In genomic region chr12:9736931-9737705, GRCh38 we compare ENCODE assay signal across 11 cellular contexts. TPM values are rescaled to one million over a fixed set of nuclear protein-coding genes. Genes with fewer than 3 reads are reported as not detected.
DNase-seq lines count a peak whose midpoint lies in the region; ATAC-seq and TF ChIP-seq lines count a peak whose summit lies in the region.
"Had no signal": no experiment of that assay in that cellular context is flagged by ENCODE, and none has a peak within 500 bp of the region (broad histone marks: within the 10 kb centered on the region; RNA-seq: fewer than 3 reads in every experiment).

No MANE protein-coding gene starts in this region.

- H3K4me3 Mint-ChIP-seq in IgD-negative memory B cell = peak overlapping the region; percentile 38 to 85 (median 70)
- H3K4me3 Mint-ChIP-seq in stimulated activated memory B cell treated with anti-CD40 and anti-IgM and Interleukin-4, amounts not matched to agents 10 μg/mL and 1 μg/mL and 100 μg/mL, for 72 hours = peak overlapping the region; percentile 63
- H3K4me3 Mint-ChIP-seq: WTC11 had no signal

- CTCF ChIA-PET in A673 (lab: Charles Lee) = no interaction called here

- no peaks in the 10 kb centered on the region for H3K36me3 ChIP-seq in esophagus squamous epithelium
- H3K36me3 ChIP-seq in A673 (ENCODE audit: insufficient read depth, low read length, poor library complexity, severe bottlenecking) = no peaks in the 10 kb centered on the region
- H3K36me3 ChIP-seq: breast epithelium had no signal

- H3K4me1 ChIP-seq in esophagus squamous epithelium (peaks cover 0 to 31% (median 0%) of the 10 kb centered on the region in 3 donors), A673 (ENCODE audit: insufficient read depth, low read length, poor library complexity, severe bottlenecking) (no peaks in the 10 kb centered on the region)
- H3K4me1 ChIP-seq: breast epithelium had no signal

- H3K27me3 ChIP-seq in esophagus squamous epithelium = no peaks in the 10 kb centered on the region
- peaks cover 7% of the 10 kb centered on the region for H3K27me3 ChIP-seq in A673 (replicated peaks; ENCODE audit: insufficient read depth, low read depth, low read length, poor library complexity)
- H3K27me3 ChIP-seq: breast epithelium had no signal

- no peaks in the 10 kb centered on the region for H3K36me3 Mint-ChIP-seq in IgD-negative memory B cell
- H3K36me3 Mint-ChIP-seq in stimulated activated memory B cell treated with anti-CD40 and anti-IgM and Interleukin-4, amounts not matched to agents 10 μg/mL and 1 μg/mL and 100 μg/mL, for 72 hours = peaks cover 12% of the 10 kb centered on the region
- H3K36me3 Mint-ChIP-seq: WTC11 had no signal

- BruUV-seq in A673 (replicated peaks; lab: Mats Ljungman, UMichigan) = no TSS peak

- peak; percentile 58 for DNase-seq in SIG-M5 (lab: John Stamatoyannopoulos, UW)
- no peak for DNase-seq in esophagus squamous epithelium (lab: John Stamatoyannopoulos, UW)
- DNase-seq in A673 (ENCODE audit: low spot score) = no peak
- no peak for DNase-seq in NCI-H69 (lab: John Stamatoyannopoulos, UW)
- DNase-seq: stimulated activated CD8-positive, alpha-beta memory T cell treated with anti-CD3 and anti-CD28 coated beads, Interleukin-4, amount 100 ng/mL, for 48 hours had no signal

- H3K4me1 Mint-ChIP-seq in IgD-negative memory B cell = peaks cover 43 to 52% (median 48%) of the 10 kb centered on the region in 3 donors
- peaks cover 57% of the 10 kb centered on the region for H3K4me1 Mint-ChIP-seq in stimulated activated memory B cell treated with anti-CD40 and anti-IgM and Interleukin-4, amounts not matched to agents 10 μg/mL and 1 μg/mL and 100 μg/mL, for 72 hours

- ATAC-seq in stimulated activated memory B cell treated with anti-CD40 and anti-IgM and Interleukin-4, amounts not matched to agents 10 μg/mL and 1 μg/mL and 100 μg/mL, for 72 hours = peak; percentile 58
- no peak for ATAC-seq in HG03457 (IDR thresholded peaks at IDR 0.05; ENCODE audit: unreplicated experiment)
- ATAC-seq: WTC11 had no signal

- H3K4me3 ChIP-seq in esophagus squamous epithelium = no peak overlapping the region
- no peak overlapping the region for H3K4me3 ChIP-seq in A673 (ENCODE audit: low read depth, low read length, poor library complexity, severe bottlenecking)
- H3K4me3 ChIP-seq: breast epithelium had no signal

- TF ChIP-seq POLR2A in esophagus squamous epithelium (IDR thresholded peaks at IDR 0.05) = no peak

- TF ChIP-seq CTCF in esophagus squamous epithelium (IDR thresholded peaks at IDR 0.05) (no peak), A673 (conservative IDR thresholded peaks at IDR 0.05; ENCODE audit: low read depth, low read length) (no peak)

- WGBS in esophagus squamous epithelium, 2 donors = 40 to 49% methylated on average over 3 of the region's 3 CpGs

- intact Hi-C loops in esophagus squamous epithelium (cut with DNase I) (no loop called here), A673 (cut with micrococcal nuclease; ENCODE audit: unreplicated experiment) (no loop called here)

- H3K27me3 Mint-ChIP-seq in IgD-negative memory B cell = no peaks in the 10 kb centered on the region
- H3K27me3 Mint-ChIP-seq in stimulated activated memory B cell treated with anti-CD40 and anti-IgM and Interleukin-4, amounts not matched to agents 10 μg/mL and 1 μg/mL and 100 μg/mL, for 72 hours = no peaks in the 10 kb centered on the region

- H3K9me3 Mint-ChIP-seq in IgD-negative memory B cell = peaks cover 0 to 3% (median 2%) of the 10 kb centered on the region in 3 donors
- H3K9me3 Mint-ChIP-seq in stimulated activated memory B cell treated with anti-CD40 and anti-IgM and Interleukin-4, amounts not matched to agents 10 μg/mL and 1 μg/mL and 100 μg/mL, for 72 hours = peaks cover 4% of the 10 kb centered on the region

- POLR2A ChIA-PET in A673 (lab: Charles Lee; ENCODE audit: low non-redundant PET) = no interaction called here

- peak overlapping the region; percentile 40 to 92 (median 47) for H3K27ac Mint-ChIP-seq in IgD-negative memory B cell
- H3K27ac Mint-ChIP-seq in stimulated activated memory B cell treated with anti-CD40 and anti-IgM and Interleukin-4, amounts not matched to agents 10 μg/mL and 1 μg/mL and 100 μg/mL, for 72 hours = peak overlapping the region; percentile 91
- H3K27ac Mint-ChIP-seq: WTC11 had no signal

- H3K9me3 ChIP-seq in esophagus squamous epithelium (no peaks in the 10 kb centered on the region), A673 (ENCODE audit: low read depth, low read length, poor library complexity, severe bottlenecking) (no peaks in the 10 kb centered on the region)
- H3K9me3 ChIP-seq: breast epithelium had no signal

- H3K27ac ChIP-seq in esophagus squamous epithelium = peak overlapping the region in 3 of 4 donors; percentile 51 to 61 (median 58)
- H3K27ac ChIP-seq in A673 (ENCODE audit: low read depth, low read length, poor library complexity, severe bottlenecking) = no peak overlapping the region

RNA-seq across cellular contexts. Expression of gene CLECL1, which starts 4.2 kb away (rescaled TPM):
- polyA plus RNA-seq in IgD-negative memory B cell = 168 TPM
- total RNA-seq in esophagus squamous epithelium (1 to 10 TPM in 1 of 4 donors, not detected in 3; 1.1 TPM), A673 (2021) (not detected in 2 replicates)
- total RNA-seq: pulmonary artery endothelial cell, WTC11 had no signal

RNA-seq across cellular contexts. Expression of gene CD69, which starts 23.6 kb away (rescaled TPM):
- 177 TPM for polyA plus RNA-seq in IgD-negative memory B cell
- total RNA-seq in esophagus squamous epithelium = 1 to 10 TPM in 3 of 4 donors, under 1 TPM in 1; 0.99 to 6.7 (median 2.7) TPM
- total RNA-seq in A673 (2021) = 0.26 TPM in 1 of 2 replicates, not detected in the other
